In the genomic region with DNA sequence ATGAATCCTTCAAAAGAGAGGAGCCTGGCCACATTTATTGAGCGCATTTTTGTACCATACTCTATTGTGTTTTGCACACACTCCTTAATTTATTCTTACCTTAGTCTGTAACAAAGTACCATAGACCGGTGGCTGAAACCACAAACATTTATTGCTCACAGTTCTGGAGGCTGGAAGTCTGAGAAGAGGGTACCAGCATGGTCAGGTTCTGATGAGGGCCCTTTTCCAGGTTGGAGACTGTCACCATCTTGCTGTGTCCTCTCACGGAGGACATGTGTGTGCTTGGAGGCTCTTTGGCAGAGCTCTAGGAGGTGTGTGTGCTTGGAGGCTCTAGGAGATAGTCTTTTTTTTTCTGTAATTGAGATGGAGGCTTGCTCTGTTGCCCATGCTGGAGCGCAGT, we compare ENCODE assay signal across 1 cellular context.
TF ChIP-seq lines count a peak whose summit lies in the region.

No MANE protein-coding gene starts in this region.

TF ChIP-seq in HepG2, 621 proteins besides CTCF, POLR2A, EP300 and RAD21:
- no peak for TF ChIP-seq IRX3 (CRISPR knock-in tag; IDR thresholded peaks at IDR 0.05; ENCODE audit: borderline replicate concordance, low read depth)
- no peak for TF ChIP-seq TP53 (CRISPR knock-in tag; conservative IDR thresholded peaks at IDR 0.05)
- no peak for TF ChIP-seq AGO1 (IDR thresholded peaks at IDR 0.05; ENCODE audit: low read depth, low read length, poor library complexity, severe bottlenecking)
- no peak for TF ChIP-seq NFE2L1 (CRISPR knock-in tag; IDR thresholded peaks at IDR 0.05; ENCODE audit: borderline replicate concordance)
- TF ChIP-seq GATAD2A (CRISPR knock-in tag; IDR thresholded peaks at IDR 0.05), result no peak
- no peak for TF ChIP-seq ZNF572 (CRISPR knock-in tag; IDR thresholded peaks at IDR 0.05)
- TF ChIP-seq MIER3 (CRISPR knock-in tag; IDR thresholded peaks at IDR 0.05; ENCODE audit: borderline replicate concordance), result no peak
- no peak for TF ChIP-seq LBX2 (CRISPR knock-in tag; IDR thresholded peaks at IDR 0.05; ENCODE audit: borderline replicate concordance)
- TF ChIP-seq NFKB2 (CRISPR knock-in tag; IDR thresholded peaks at IDR 0.05; ENCODE audit: borderline replicate concordance), result no peak
- no peak for TF ChIP-seq FOXC1 (CRISPR knock-in tag; IDR thresholded peaks at IDR 0.05; ENCODE audit: borderline replicate concordance)
- TF ChIP-seq ZNF280D (CRISPR knock-in tag; IDR thresholded peaks at IDR 0.05), result no peak
- TF ChIP-seq, protein P1, sequence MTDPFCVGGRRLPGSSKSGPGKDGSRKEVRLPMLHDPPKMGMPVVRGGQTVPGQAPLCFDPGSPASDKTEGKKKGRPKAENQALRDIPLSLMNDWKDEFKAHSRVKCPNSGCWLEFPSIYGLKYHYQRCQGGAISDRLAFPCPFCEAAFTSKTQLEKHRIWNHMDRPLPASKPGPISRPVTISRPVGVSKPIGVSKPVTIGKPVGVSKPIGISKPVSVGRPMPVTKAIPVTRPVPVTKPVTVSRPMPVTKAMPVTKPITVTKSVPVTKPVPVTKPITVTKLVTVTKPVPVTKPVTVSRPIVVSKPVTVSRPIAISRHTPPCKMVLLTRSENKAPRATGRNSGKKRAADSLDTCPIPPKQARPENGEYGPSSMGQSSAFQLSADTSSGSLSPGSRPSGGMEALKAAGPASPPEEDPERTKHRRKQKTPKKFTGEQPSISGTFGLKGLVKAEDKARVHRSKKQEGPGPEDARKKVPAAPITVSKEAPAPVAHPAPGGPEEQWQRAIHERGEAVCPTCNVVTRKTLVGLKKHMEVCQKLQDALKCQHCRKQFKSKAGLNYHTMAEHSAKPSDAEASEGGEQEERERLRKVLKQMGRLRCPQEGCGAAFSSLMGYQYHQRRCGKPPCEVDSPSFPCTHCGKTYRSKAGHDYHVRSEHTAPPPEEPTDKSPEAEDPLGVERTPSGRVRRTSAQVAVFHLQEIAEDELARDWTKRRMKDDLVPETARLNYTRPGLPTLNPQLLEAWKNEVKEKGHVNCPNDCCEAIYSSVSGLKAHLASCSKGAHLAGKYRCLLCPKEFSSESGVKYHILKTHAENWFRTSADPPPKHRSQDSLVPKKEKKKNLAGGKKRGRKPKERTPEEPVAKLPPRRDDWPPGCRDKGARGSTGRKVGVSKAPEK (CRISPR knock-in tag; IDR thresholded peaks at IDR 0.05; ENCODE audit: borderline replicate concordance), result no peak
- no peak for TF ChIP-seq ZSCAN22 (CRISPR knock-in tag; IDR thresholded peaks at IDR 0.05)
